Comparison of ENCODE assay signal across 8 cellular contexts in genomic region chr5:28143519-28143918, GRCh38.
"Had no signal": no experiment of that assay in that cellular context is flagged by ENCODE, and none has a peak within 500 bp of the region (broad histone marks: within the 10 kb centered on the region; RNA-seq: fewer than 3 reads in every experiment).

No MANE protein-coding gene starts in this region.

- ATAC-seq: K562 had no signal

- FAIRE-seq: H1, H54, HTR-8/SVneo, K562 had no signal

- H2AFZ ChIP-seq: GM23248 had no signal

- H3K27ac ChIP-seq: GM23248 had no signal

- H3K4me3 Mint-ChIP-seq: H9 had no signal

- H3K4me3 ChIP-seq: GM23248, K562 had no signal

- DNase-seq: GM23248, H9, HCEC 1CT, IMR-90 had no signal
